Comparison of ENCODE assay signal across 22 cellular contexts in the genomic region with DNA sequence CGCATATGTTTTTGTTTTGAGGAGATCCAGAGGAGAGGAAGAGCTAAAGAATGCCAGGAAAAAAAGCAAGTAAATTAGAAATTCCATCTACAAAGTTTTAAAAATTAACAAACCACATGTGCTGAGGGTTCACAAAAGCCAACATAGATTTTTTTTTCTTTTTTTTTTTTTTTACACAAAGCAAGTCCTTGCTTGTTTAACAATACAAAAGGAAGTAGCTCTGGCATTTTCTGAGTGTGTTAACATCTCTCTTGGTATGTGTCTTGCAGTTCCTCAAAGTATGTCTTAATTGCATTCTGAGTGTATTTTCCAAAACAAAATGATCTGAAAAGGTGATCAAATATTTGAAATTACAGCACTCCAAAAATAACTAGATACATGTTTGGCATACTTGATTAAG.
"Had no signal": no experiment of that assay in that cellular context is flagged by ENCODE, and none has a peak within 500 bp of the region (broad histone marks: within the 10 kb centered on the region; RNA-seq: fewer than 3 reads in every experiment).

No MANE protein-coding gene starts in this region.

- H3K27me3 ChIP-seq: brain microvascular endothelial cell, esophagus squamous epithelium, testis had no signal

- H3K9me3 ChIP-seq: esophagus squamous epithelium, testis had no signal

- H3K4me1 Mint-ChIP-seq: activated naive CD4-positive, alpha-beta T cell treated with anti-CD3 and anti-CD28 coated beads, Interleukin-2, amount 10 ng/mL, durations not matched to agents 7 days and 5 days; activated naive CD8-positive, alpha-beta T cell treated with anti-CD3 and anti-CD28 coated beads, Interleukin-2, amount 50 U/mL, for 24 hours; nephron; stimulated activated effector memory CD8-positive, alpha-beta T cell treated with anti-CD3 and anti-CD28 coated beads, Interleukin-12 subunit alpha, Interleukin-12 subunit beta, amount 100 ng/mL, for 72 hours had no signal

- H3K27ac ChIP-seq: brain microvascular endothelial cell, esophagus squamous epithelium, testis had no signal

- H3K4me1 ChIP-seq: esophagus squamous epithelium, testis had no signal

- DNase-seq: activated CD4-positive, alpha-beta T cell treated with anti-CD3 and anti-CD28 coated beads, Interleukin-2, amount 50 U/mL, for 1 hour; activated CD4-positive, CD25-positive, alpha-beta regulatory T cell treated with anti-CD3 and anti-CD28 coated beads, Interleukin-2, amount 50 U/mL, for 72 hours; activated CD8-positive, alpha-beta memory T cell treated with anti-CD3 and anti-CD28 coated beads, Interleukin-2, amount 50 U/mL, for 4 hours; activated naive CD4-positive, alpha-beta T cell treated with anti-CD3 and anti-CD28 coated beads, Interleukin-2, amount 10 ng/mL, durations not matched to agents 7 days and 5 days; activated naive CD8-positive, alpha-beta T cell treated with anti-CD3 and anti-CD28 coated beads, Interleukin-2, amount 50 U/mL, for 24 hours; activated T-cell treated with anti-CD3 and anti-CD28 coated beads, Interleukin-2, amount 50 U/mL, for 4 hours; anterior cingulate cortex; brain microvascular endothelial cell; cerebellar nuclear complex; cortex of kidney; effector CD4-positive, alpha-beta T cell; esophagus squamous epithelium; midbrain; nucleus accumbens; stimulated activated CD4-positive, alpha-beta T cell treated with anti-CD3 and anti-CD28 coated beads, Interleukin-4, amount 100 ng/mL, for 24 hours; T1000; testis had no signal

- H3K27ac Mint-ChIP-seq: activated naive CD4-positive, alpha-beta T cell treated with anti-CD3 and anti-CD28 coated beads, Interleukin-2, amount 10 ng/mL, durations not matched to agents 7 days and 5 days; activated naive CD8-positive, alpha-beta T cell treated with anti-CD3 and anti-CD28 coated beads, Interleukin-2, amount 50 U/mL, for 24 hours; nephron; stimulated activated effector memory CD8-positive, alpha-beta T cell treated with anti-CD3 and anti-CD28 coated beads, Interleukin-12 subunit alpha, Interleukin-12 subunit beta, amount 100 ng/mL, for 72 hours; type B pancreatic cell had no signal

- ATAC-seq: activated naive CD8-positive, alpha-beta T cell treated with anti-CD3 and anti-CD28 coated beads, Interleukin-2, amount 50 U/mL, for 24 hours; activated T-cell treated with anti-CD3 and anti-CD28 coated beads, Interleukin-2, amount 50 U/mL, for 4 hours; left lobe of liver; sciatic nerve; stimulated activated effector memory CD8-positive, alpha-beta T cell treated with anti-CD3 and anti-CD28 coated beads, Interleukin-12 subunit alpha, Interleukin-12 subunit beta, amount 100 ng/mL, for 72 hours had no signal

- H3K9me3 Mint-ChIP-seq: nephron, type B pancreatic cell had no signal

- H3K36me3 ChIP-seq: brain microvascular endothelial cell, esophagus squamous epithelium had no signal

- H3K4me3 Mint-ChIP-seq: activated naive CD4-positive, alpha-beta T cell treated with anti-CD3 and anti-CD28 coated beads, Interleukin-2, amount 10 ng/mL, durations not matched to agents 7 days and 5 days; activated naive CD8-positive, alpha-beta T cell treated with anti-CD3 and anti-CD28 coated beads, Interleukin-2, amount 50 U/mL, for 24 hours; activated T-cell treated with anti-CD3 and anti-CD28 coated beads, Interleukin-2, amount 50 U/mL, for 4 hours; nephron; stimulated activated effector memory CD8-positive, alpha-beta T cell treated with anti-CD3 and anti-CD28 coated beads, Interleukin-12 subunit alpha, Interleukin-12 subunit beta, amount 100 ng/mL, for 72 hours; type B pancreatic cell had no signal

- H3K27me3 Mint-ChIP-seq: activated naive CD4-positive, alpha-beta T cell treated with anti-CD3 and anti-CD28 coated beads, Interleukin-2, amount 10 ng/mL, durations not matched to agents 7 days and 5 days; activated naive CD8-positive, alpha-beta T cell treated with anti-CD3 and anti-CD28 coated beads, Interleukin-2, amount 50 U/mL, for 24 hours; type B pancreatic cell had no signal

- H3K4me3 ChIP-seq: esophagus squamous epithelium, testis had no signal
